In genomic region chr19:20051841-20052768, GRCh38 we compare ENCODE assay signal across 8 cellular contexts.
DNase-seq lines count a peak whose midpoint lies in the region; ATAC-seq and TF ChIP-seq lines count a peak whose summit lies in the region.

No MANE protein-coding gene starts in this region.

- peak overlapping the region; percentile 85 for H3K4me3 Mint-ChIP-seq in activated naive CD4-positive, alpha-beta T cell treated with anti-CD3 and anti-CD28 coated beads, Interleukin-2, amount 10 ng/mL, durations not matched to agents 7 days and 5 days

- peak overlapping the region; percentile 86 for H3K27ac Mint-ChIP-seq in activated naive CD4-positive, alpha-beta T cell treated with anti-CD3 and anti-CD28 coated beads, Interleukin-2, amount 10 ng/mL, durations not matched to agents 7 days and 5 days

- DNase-seq in activated naive CD4-positive, alpha-beta T cell treated with anti-CD3 and anti-CD28 coated beads, Interleukin-2, amount 10 ng/mL, durations not matched to agents 7 days and 5 days = peak; percentile 78
- peak; percentile 99 for DNase-seq in globus pallidus (ENCODE audit: low spot score)

- H3K27me3 Mint-ChIP-seq in activated naive CD4-positive, alpha-beta T cell treated with anti-CD3 and anti-CD28 coated beads, Interleukin-2, amount 10 ng/mL, durations not matched to agents 7 days and 5 days = no peaks in the 10 kb centered on the region

- CTCF ChIA-PET in activated naive CD4-positive, alpha-beta T cell treated with anti-CD3 and anti-CD28 coated beads, Interleukin-2, amount 10 ng/mL, durations not matched to agents 7 days and 5 days (lab: Charles Lee) = interaction anchor here (0.6 to 1.0 kb wide), 2 partner anchors 13 to 210 kb away, joined by 3 to 4 read pairs; partner anchors contain the start of gene ZNF682

- H3K27me3 ChIP-seq in HUES48 (ENCODE audit: control insufficient read depth, insufficient read depth, low read length) = no peaks in the 10 kb centered on the region
- no peaks in the 10 kb centered on the region for H3K27me3 ChIP-seq in neutrophil
- H3K27me3 ChIP-seq in subcutaneous abdominal adipose tissue (ENCODE audit: control insufficient read depth in 5 of 5, insufficient read depth in 4 of 5, low read length in 5 of 5) = no peaks in the 10 kb centered on the region

- H3K36me3 ChIP-seq in HUES48 (ENCODE audit: control insufficient read depth, insufficient read depth, low read length) = no peaks in the 10 kb centered on the region
- no peaks in the 10 kb centered on the region for H3K36me3 ChIP-seq in neutrophil
- no peaks in the 10 kb centered on the region for H3K36me3 ChIP-seq in subcutaneous abdominal adipose tissue (ENCODE audit: control insufficient read depth in 5 of 5, insufficient read depth in 5 of 5, low read length in 5 of 5)

- H3K4me1 ChIP-seq in HUES48 (ENCODE audit: control insufficient read depth, insufficient read depth, low read length) (peaks cover 6% of the 10 kb centered on the region; the same call in 1 of the 2 replicates), neutrophil (ENCODE audit: control insufficient read depth in 1 of 2, insufficient read depth in 1 of 2, low read depth in 1 of 2, low read length in 1 of 2) (peaks cover 8 to 13% of the 10 kb centered on the region in 2 experiments), subcutaneous abdominal adipose tissue (ENCODE audit: control insufficient read depth in 5 of 5, insufficient read depth in 5 of 5, low read length in 5 of 5) (peaks cover 3 to 14% (median 14%) of the 10 kb centered on the region in 5 donors)

- H3K4me1 Mint-ChIP-seq in activated naive CD4-positive, alpha-beta T cell treated with anti-CD3 and anti-CD28 coated beads, Interleukin-2, amount 10 ng/mL, durations not matched to agents 7 days and 5 days = peaks cover 19% of the 10 kb centered on the region

- H3K9ac ChIP-seq in HUES48 (ENCODE audit: low read depth, low read length) = peak overlapping the region; percentile 79
- H3K9ac ChIP-seq in subcutaneous abdominal adipose tissue (ENCODE audit: low read length in 5 of 5) = peak overlapping the region; percentile 3 to 93 (median 67)

- TF ChIP-seq CTCF in C4-2B (conservative IDR thresholded peaks at IDR 0.05) (no peak; the same call in 1 of the 2 replicates), neutrophil (IDR thresholded peaks at IDR 0.05) (no peak)

- H3K4me3 ChIP-seq in HUES48 (ENCODE audit: low read depth, low read length) (peak overlapping the region; percentile 83), neutrophil (ENCODE audit: low read depth in 1 of 2, low read length in 1 of 2) (peak overlapping the region; percentile 46 to 66), subcutaneous abdominal adipose tissue (ENCODE audit: low read depth in 1 of 5, low read length in 5 of 5) (peak overlapping the region; percentile 88 to 100 (median 100))

- H3K9me3 ChIP-seq in HUES48 (ENCODE audit: control insufficient read depth, insufficient read depth, low read length) (no peaks in the 10 kb centered on the region), neutrophil (no peaks in the 10 kb centered on the region), subcutaneous abdominal adipose tissue (ENCODE audit: control insufficient read depth in 5 of 5, low read length in 5 of 5) (no peaks in the 10 kb centered on the region)

- ATAC-seq in GM19467 (IDR thresholded peaks at IDR 0.05; ENCODE audit: unreplicated experiment) = peak; percentile 97

- H3K9me3 Mint-ChIP-seq in activated naive CD4-positive, alpha-beta T cell treated with anti-CD3 and anti-CD28 coated beads, Interleukin-2, amount 10 ng/mL, durations not matched to agents 7 days and 5 days = peaks cover 23% of the 10 kb centered on the region

- H3K27ac ChIP-seq in C4-2B = peak overlapping the region; percentile 71
- peak overlapping the region; percentile 86 for H3K27ac ChIP-seq in HUES48 (ENCODE audit: low read depth, low read length)
- H3K27ac ChIP-seq in neutrophil = no peak overlapping the region
- peak overlapping the region; percentile 65 for H3K27ac ChIP-seq in subcutaneous abdominal adipose tissue (ENCODE audit: low read depth, low read length)

- peaks cover 5% of the 10 kb centered on the region for H3K36me3 Mint-ChIP-seq in activated naive CD4-positive, alpha-beta T cell treated with anti-CD3 and anti-CD28 coated beads, Interleukin-2, amount 10 ng/mL, durations not matched to agents 7 days and 5 days

- TF ChIP-seq POLR2A in Raji (IDR thresholded peaks at IDR 0.05; ENCODE audit: insufficient read depth, low read depth, low read length) = peak; percentile 40; the same call in 1 of the 2 replicates
